38 cellular contexts compared by ENCODE assay signal in the genomic region with DNA sequence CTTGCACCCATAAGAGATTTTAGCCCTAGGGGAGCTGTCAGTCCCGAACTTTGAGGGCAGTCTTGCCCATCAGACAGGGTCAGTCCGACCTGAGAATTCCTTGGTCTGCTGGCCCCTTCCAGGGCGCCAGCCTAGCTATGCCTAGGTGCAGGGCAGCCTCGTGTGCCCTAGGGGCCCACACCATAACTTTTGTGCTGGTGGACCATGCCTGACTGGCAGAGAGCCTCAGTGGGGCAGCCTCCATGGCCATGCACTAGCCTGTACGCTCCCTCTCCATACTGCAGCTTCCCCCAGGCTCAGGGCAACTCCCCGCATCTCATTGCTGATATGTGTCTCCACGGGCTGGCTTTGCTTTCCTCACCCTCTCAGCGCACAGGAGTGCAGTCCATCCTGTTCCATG.
"Had no signal": no experiment of that assay in that cellular context is flagged by ENCODE, and none has a peak within 500 bp of the region (broad histone marks: within the 10 kb centered on the region; RNA-seq: fewer than 3 reads in every experiment).

No MANE protein-coding gene starts in this region.

- H3K4me1 ChIP-seq: adrenal gland, ascending aorta, breast epithelium, colonic mucosa had no signal

- H3K36me3 ChIP-seq: adrenal gland, ascending aorta, breast epithelium, cardiac muscle cell, colonic mucosa, WERI-Rb-1 had no signal

- FAIRE-seq: endometrium, endothelial cell of umbilical vein, frontal cortex had no signal

- H3K4me3 ChIP-seq: adrenal gland, ascending aorta, breast epithelium, cardiac muscle cell, colonic mucosa had no signal

- H3K27ac Mint-ChIP-seq: activated CD4-positive, alpha-beta memory T cell treated with anti-CD3 and anti-CD28 coated beads for 36 hours; activated CD4-positive, alpha-beta T cell treated with anti-CD3 and anti-CD28 coated beads for 36 hours; activated CD4-positive, alpha-beta T cell treated with anti-CD3 and anti-CD28 coated beads, Interleukin-2, amount 10 ng/mL, durations not matched to agents 24 days and 14 days; activated CD8-positive, alpha-beta memory T cell treated with anti-CD3 and anti-CD28 coated beads, Interleukin-2, amount 10 ng/mL, durations not matched to agents 7 days and 5 days; activated CD8-positive, alpha-beta T cell treated with anti-CD3 and anti-CD28 coated beads, Interleukin-2, amount 10 ng/mL, durations not matched to agents 7 days and 5 days; activated naive CD4-positive, alpha-beta T cell treated with anti-CD3 and anti-CD28 coated beads for 36 hours; activated naive CD4-positive, alpha-beta T cell treated with anti-CD3 and anti-CD28 coated beads, Interleukin-2, amount 50 U/mL, for 24 hours; activated naive CD8-positive, alpha-beta T cell treated with anti-CD3 and anti-CD28 coated beads for 36 hours; activated naive CD8-positive, alpha-beta T cell treated with anti-CD3 and anti-CD28 coated beads, Interleukin-2, amount 50 U/mL, for 24 hours; activated T-helper 1 cell treated with anti-CD3 and anti-CD28 coated beads, Interleukin-12 subunit alpha, Interleukin-12 subunit beta, Interleukin-2, Interleukin-4 antibody, amounts not matched to agents 30 ng/mL and 10 ng/mL and 1 ng/mL, durations not matched to agents 14 hours and 24 hours and 36 hours; activated T-helper 2 cell treated with anti-CD3 and anti-CD28 coated beads, Interferon-gamma antibody, Interleukin-2, Interleukin-4, amounts not matched to agents 10 μg/mL and 5 μg/mL and 100 μg/mL, durations not matched to agents 14 hours and 24 hours and 36 hours; brain; T-helper 17 cell; T-helper 2 cell treated with Interferon-gamma antibody and Interleukin-4, amounts not matched to agents 5 μg/mL and 100 μg/mL, for 36 hours had no signal

- H3K36me3 Mint-ChIP-seq: activated CD4-positive, alpha-beta memory T cell treated with anti-CD3 and anti-CD28 coated beads for 36 hours; activated CD8-positive, alpha-beta memory T cell treated with anti-CD3 and anti-CD28 coated beads, Interleukin-2, amount 10 ng/mL, durations not matched to agents 7 days and 5 days; activated naive CD4-positive, alpha-beta T cell treated with anti-CD3 and anti-CD28 coated beads, Interleukin-2, amount 50 U/mL, for 24 hours; activated naive CD8-positive, alpha-beta T cell treated with anti-CD3 and anti-CD28 coated beads for 36 hours; brain had no signal

- H3K27me3 Mint-ChIP-seq: activated CD4-positive, alpha-beta T cell treated with anti-CD3 and anti-CD28 coated beads for 36 hours; activated CD4-positive, alpha-beta T cell treated with anti-CD3 and anti-CD28 coated beads, Interleukin-2, amount 10 ng/mL, durations not matched to agents 24 days and 14 days; activated CD8-positive, alpha-beta memory T cell treated with anti-CD3 and anti-CD28 coated beads, Interleukin-2, amount 10 ng/mL, durations not matched to agents 7 days and 5 days; activated naive CD4-positive, alpha-beta T cell treated with anti-CD3 and anti-CD28 coated beads, Interleukin-2, amount 50 U/mL, for 24 hours had no signal

- H3K4me1 Mint-ChIP-seq: activated CD4-positive, alpha-beta T cell treated with anti-CD3 and anti-CD28 coated beads for 36 hours; activated CD4-positive, alpha-beta T cell treated with anti-CD3 and anti-CD28 coated beads, Interleukin-2, amount 10 ng/mL, durations not matched to agents 24 days and 14 days; activated CD8-positive, alpha-beta memory T cell treated with anti-CD3 and anti-CD28 coated beads, Interleukin-2, amount 10 ng/mL, durations not matched to agents 7 days and 5 days; activated naive CD4-positive, alpha-beta T cell treated with anti-CD3 and anti-CD28 coated beads, Interleukin-2, amount 50 U/mL, for 24 hours; activated naive CD8-positive, alpha-beta T cell treated with anti-CD3 and anti-CD28 coated beads for 36 hours; activated naive CD8-positive, alpha-beta T cell treated with anti-CD3 and anti-CD28 coated beads, Interleukin-2, amount 50 U/mL, for 24 hours; brain had no signal

- H3K9me3 ChIP-seq: breast epithelium, colonic mucosa had no signal

- ATAC-seq: activated CD4-positive, alpha-beta T cell treated with anti-CD3 and anti-CD28 coated beads for 36 hours; activated CD8-positive, alpha-beta memory T cell treated with anti-CD3 and anti-CD28 coated beads, Interleukin-2, amount 10 ng/mL, durations not matched to agents 7 days and 5 days; activated CD8-positive, alpha-beta T cell treated with anti-CD3 and anti-CD28 coated beads, Interleukin-2, amount 10 ng/mL, durations not matched to agents 7 days and 5 days; activated naive CD8-positive, alpha-beta T cell treated with anti-CD3 and anti-CD28 coated beads, Interleukin-2, amount 50 U/mL, for 24 hours; T-helper 17 cell had no signal

- DNase-seq: activated CD4-positive, alpha-beta memory T cell treated with anti-CD3 and anti-CD28 coated beads for 36 hours; activated CD4-positive, alpha-beta T cell treated with anti-CD3 and anti-CD28 coated beads for 36 hours; activated CD4-positive, alpha-beta T cell treated with anti-CD3 and anti-CD28 coated beads, Interleukin-2, amount 10 ng/mL, durations not matched to agents 24 days and 14 days; activated CD4-positive, CD25-positive, alpha-beta regulatory T cell; activated CD4-positive, CD25-positive, alpha-beta regulatory T cell treated with anti-CD3 and anti-CD28 coated beads, Interleukin-2, amount 50 U/mL, for 72 hours; activated CD8-positive, alpha-beta memory T cell treated with anti-CD3 and anti-CD28 coated beads, Interleukin-2, amount 10 ng/mL, durations not matched to agents 7 days and 5 days; activated CD8-positive, alpha-beta memory T cell treated with anti-CD3 and anti-CD28 coated beads, Interleukin-2, amount 50 U/mL, for 4 hours; activated CD8-positive, alpha-beta T cell treated with anti-CD3 and anti-CD28 coated beads, Interleukin-2, amount 10 ng/mL, durations not matched to agents 7 days and 5 days; activated effector memory CD4-positive, alpha-beta T cell treated with anti-CD3 and anti-CD28 coated beads, Interleukin-2, amount 50 U/mL, for 16 hours; activated naive CD4-positive, alpha-beta T cell treated with anti-CD3 and anti-CD28 coated beads for 36 hours; activated naive CD8-positive, alpha-beta T cell treated with anti-CD3 and anti-CD28 coated beads for 36 hours; activated naive CD8-positive, alpha-beta T cell treated with anti-CD3 and anti-CD28 coated beads, Interleukin-2, amount 50 U/mL, for 24 hours; activated T-cell treated with anti-CD3 and anti-CD28 coated beads, Interleukin-2, amount 50 U/mL, for 1 hour; activated T-cell treated with anti-CD3 and anti-CD28 coated beads, Interleukin-2, amount 50 U/mL, for 48 hours; adrenal gland; amygdala; central memory CD4-positive, alpha-beta T cell; cerebellar nuclear complex; colonic mucosa; effector CD8-positive, alpha-beta T cell; foreskin fibroblast; head of caudate nucleus; T-helper 1 cell; T-helper 17 cell; T1000; WERI-Rb-1 had no signal

- H3K27ac ChIP-seq: adrenal gland, ascending aorta, breast epithelium, cardiac muscle cell, colonic mucosa, epithelial cell of prostate, WERI-Rb-1 had no signal

- H3K27me3 ChIP-seq: adrenal gland, ascending aorta, breast epithelium, cardiac muscle cell, colonic mucosa had no signal

- H3K9me3 Mint-ChIP-seq: activated CD4-positive, alpha-beta memory T cell treated with anti-CD3 and anti-CD28 coated beads for 36 hours; activated CD4-positive, alpha-beta T cell treated with anti-CD3 and anti-CD28 coated beads, Interleukin-2, amount 10 ng/mL, durations not matched to agents 24 days and 14 days; activated naive CD4-positive, alpha-beta T cell treated with anti-CD3 and anti-CD28 coated beads, Interleukin-2, amount 50 U/mL, for 24 hours; activated naive CD8-positive, alpha-beta T cell treated with anti-CD3 and anti-CD28 coated beads, Interleukin-2, amount 50 U/mL, for 24 hours had no signal

- H3K4me3 Mint-ChIP-seq: activated CD4-positive, alpha-beta memory T cell treated with anti-CD3 and anti-CD28 coated beads for 36 hours; activated CD4-positive, alpha-beta T cell treated with anti-CD3 and anti-CD28 coated beads for 36 hours; activated CD4-positive, alpha-beta T cell treated with anti-CD3 and anti-CD28 coated beads, Interleukin-2, amount 10 ng/mL, durations not matched to agents 24 days and 14 days; activated CD8-positive, alpha-beta memory T cell treated with anti-CD3 and anti-CD28 coated beads, Interleukin-2, amount 10 ng/mL, durations not matched to agents 7 days and 5 days; activated CD8-positive, alpha-beta T cell treated with anti-CD3 and anti-CD28 coated beads, Interleukin-2, amount 10 ng/mL, durations not matched to agents 7 days and 5 days; activated naive CD4-positive, alpha-beta T cell treated with anti-CD3 and anti-CD28 coated beads for 36 hours; activated naive CD4-positive, alpha-beta T cell treated with anti-CD3 and anti-CD28 coated beads, Interleukin-2, amount 50 U/mL, for 24 hours; activated naive CD8-positive, alpha-beta T cell treated with anti-CD3 and anti-CD28 coated beads for 36 hours; activated naive CD8-positive, alpha-beta T cell treated with anti-CD3 and anti-CD28 coated beads, Interleukin-2, amount 50 U/mL, for 24 hours; activated T-helper 1 cell treated with anti-CD3 and anti-CD28 coated beads, Interleukin-12 subunit alpha, Interleukin-12 subunit beta, Interleukin-2, Interleukin-4 antibody, amounts not matched to agents 30 ng/mL and 10 ng/mL and 1 ng/mL, durations not matched to agents 14 hours and 24 hours and 36 hours; brain; T-helper 17 cell; T-helper 2 cell treated with Interferon-gamma antibody and Interleukin-4, amounts not matched to agents 5 μg/mL and 100 μg/mL, for 36 hours had no signal
